Comparison of ENCODE assay signal across 15 cellular contexts in genomic region chr2:160430001-160430344, GRCh38.
A peak's percentile ranks its signal among the peaks of the same experiment; 100 is the strongest.
DNase-seq lines count a peak whose midpoint lies in the region; ATAC-seq and TF ChIP-seq lines count a peak whose summit lies in the region.
"Had no signal": no experiment of that assay in that cellular context is flagged by ENCODE, and none has a peak within 500 bp of the region (broad histone marks: within the 10 kb centered on the region; RNA-seq: fewer than 3 reads in every experiment).

No MANE protein-coding gene starts in this region.

- no peak for ATAC-seq in CD4-positive, CD25-positive, alpha-beta regulatory T cell (ENCODE audit: low read depth in 2 of 2)
- peak; percentile 15; the same call in 1 of the 2 replicates for ATAC-seq in HCT116
- ATAC-seq in activated naive CD8-positive, alpha-beta T cell treated with anti-CD3 and anti-CD28 coated beads, Interleukin-2, amount 10 ng/mL, durations not matched to agents 7 days and 5 days (ENCODE audit: low read depth) = no peak
- no peak for ATAC-seq in natural killer cell treated with Interleukin-12 subunit alpha and Interleukin-12 subunit beta and Interleukin-15 and Interleukin-18, amount 100 ng/mL, for 72 hours
- no peak for ATAC-seq in HG03342 (IDR thresholded peaks at IDR 0.05; ENCODE audit: unreplicated experiment)
- ATAC-seq: heart left ventricle had no signal

- no peak for DNase-seq in CD4-positive, CD25-positive, alpha-beta regulatory T cell
- DNase-seq in HCT116 (ENCODE audit: low read depth, low spot score) (no peak), NCI-H2196 treated with DMSO at 0.1 percent for 48 hours (lab: John Stamatoyannopoulos, UW; ENCODE audit: unreplicated experiment) (no peak), coronary artery (ENCODE audit: low spot score) (no peak), NOMO-1 treated with dmso at 0.1 percent for 144 hours (lab: John Stamatoyannopoulos, UW; ENCODE audit: unreplicated experiment) (no peak)
- no peak for DNase-seq in activated naive CD8-positive, alpha-beta T cell treated with anti-CD3 and anti-CD28 coated beads, Interleukin-2, amount 10 ng/mL, durations not matched to agents 7 days and 5 days
- no peak for DNase-seq in natural killer cell treated with Interleukin-12 subunit alpha and Interleukin-12 subunit beta and Interleukin-15 and Interleukin-18, amount 100 ng/mL, for 72 hours (ENCODE audit: low spot score)
- DNase-seq: activated CD8-positive, alpha-beta memory T cell treated with anti-CD3 and anti-CD28 coated beads for 24 hours; activated effector memory CD4-positive, alpha-beta T cell treated with Interleukin-2 at 50 U/mL for 16 hours; dorsolateral prefrontal cortex; heart left ventricle had no signal

- peaks cover 0 to 1% (median 0%) of the 10 kb centered on the region in 7 donors for H3K9me3 Mint-ChIP-seq in CD4-positive, CD25-positive, alpha-beta regulatory T cell
- peaks cover 8% of the 10 kb centered on the region for H3K9me3 Mint-ChIP-seq in activated naive CD8-positive, alpha-beta T cell treated with anti-CD3 and anti-CD28 coated beads, Interleukin-2, amount 10 ng/mL, durations not matched to agents 7 days and 5 days
- H3K9me3 Mint-ChIP-seq in natural killer cell treated with Interleukin-12 subunit alpha and Interleukin-12 subunit beta and Interleukin-15 and Interleukin-18, amount 100 ng/mL, for 72 hours = peaks cover 3% of the 10 kb centered on the region

- CTCF ChIA-PET in HCT116 (lab: Charles Lee) = interaction anchor here (0.7 to 2.2 kb wide), 6 partner anchors 13 to 540 kb away, joined by 3 to 10 read pairs (median 6); no protein-coding TSS in a partner anchor

- H3K4me3 Mint-ChIP-seq in CD4-positive, CD25-positive, alpha-beta regulatory T cell = no peak overlapping the region
- H3K4me3 Mint-ChIP-seq in activated naive CD8-positive, alpha-beta T cell treated with anti-CD3 and anti-CD28 coated beads, Interleukin-2, amount 10 ng/mL, durations not matched to agents 7 days and 5 days = peak overlapping the region; percentile 66
- H3K4me3 Mint-ChIP-seq in natural killer cell treated with Interleukin-12 subunit alpha and Interleukin-12 subunit beta and Interleukin-15 and Interleukin-18, amount 100 ng/mL, for 72 hours = peak overlapping the region; percentile 40
- H3K4me3 Mint-ChIP-seq: brain, neural progenitor cell had no signal

- no peak overlapping the region for H3K4me3 ChIP-seq in CD4-positive, CD25-positive, alpha-beta regulatory T cell (ENCODE audit: low read depth, low read length)
- H3K4me3 ChIP-seq in HCT116 (replicated peaks in 1 of 2; ENCODE audit: low read depth in 1 of 2, low read length in 2 of 2) (no peak overlapping the region), coronary artery (no peak overlapping the region)
- H3K4me3 ChIP-seq: dorsolateral prefrontal cortex, heart left ventricle, neural progenitor cell had no signal

- intact Hi-C loops in HCT116 (cut with micrococcal nuclease) = loop anchor here (5.0 to 10.0 kb wide), 2 partner anchors 318 to 565 kb away; no protein-coding TSS in a partner anchor

- no peaks in the 10 kb centered on the region for H3K36me3 ChIP-seq in CD4-positive, CD25-positive, alpha-beta regulatory T cell (ENCODE audit: control insufficient read depth, insufficient read depth, low read length)
- H3K36me3 ChIP-seq in HCT116 (ENCODE audit: control insufficient read depth in 1 of 2, insufficient read depth in 2 of 2, low read length in 2 of 2) = no peaks in the 10 kb centered on the region
- H3K36me3 ChIP-seq: neural progenitor cell had no signal

- TF ChIP-seq RAD21 in HCT116 (IDR thresholded peaks at IDR 0.05; ENCODE audit: low read depth) = no peak

- H3K9me2 ChIP-seq in HCT116 (ENCODE audit: insufficient read depth) = no peaks in the 10 kb centered on the region

- no TSS peak for BruUV-seq in HCT116 (replicated peaks; lab: Mats Ljungman, UMichigan)

- H4K20me1 ChIP-seq in HCT116 (ENCODE audit: insufficient read depth) = no peaks in the 10 kb centered on the region

- TF ChIP-seq POLR2A in HCT116 (IDR thresholded peaks at IDR 0.05; ENCODE audit: borderline replicate concordance, extremely low read depth, insufficient read depth, insufficient read length) = no peak

- no peak overlapping the region for H3K4me2 ChIP-seq in HCT116 (ENCODE audit: low read length)
- H3K4me2 ChIP-seq: neural progenitor cell had no signal

- peaks cover 10 to 28% (median 24%) of the 10 kb centered on the region in 4 donors for H3K4me1 Mint-ChIP-seq in CD4-positive, CD25-positive, alpha-beta regulatory T cell
- H3K4me1 Mint-ChIP-seq in activated naive CD8-positive, alpha-beta T cell treated with anti-CD3 and anti-CD28 coated beads, Interleukin-2, amount 10 ng/mL, durations not matched to agents 7 days and 5 days = peaks cover 56% of the 10 kb centered on the region
- peaks cover 29 to 40% of the 10 kb centered on the region in 2 donors for H3K4me1 Mint-ChIP-seq in natural killer cell treated with Interleukin-12 subunit alpha and Interleukin-12 subunit beta and Interleukin-15 and Interleukin-18, amount 100 ng/mL, for 72 hours (ENCODE audit: low read depth in 2 of 2)

- no peaks in the 10 kb centered on the region for H3K9me3 ChIP-seq in CD4-positive, CD25-positive, alpha-beta regulatory T cell (ENCODE audit: control insufficient read depth in 2 of 2, low read length in 2 of 2)
- no peaks in the 10 kb centered on the region for H3K9me3 ChIP-seq in HCT116 (ENCODE audit: control insufficient read depth in 1 of 2, insufficient read depth in 1 of 2, low read depth in 1 of 2, low read length in 2 of 2)

- POLR2A ChIA-PET in HCT116 (lab: Charles Lee) = no interaction called here
- POLR2A ChIA-PET in activated naive CD8-positive, alpha-beta T cell treated with anti-CD3 and anti-CD28 coated beads, Interleukin-2, amount 10 ng/mL, durations not matched to agents 7 days and 5 days (lab: Charles Lee) = interaction anchor here (0.6 to 4.8 kb wide), 2 partner anchors 23 to 289 kb away, joined by 3 to 23 read pairs; no protein-coding TSS in a partner anchor

- H3K27ac ChIP-seq in CD4-positive, CD25-positive, alpha-beta regulatory T cell (ENCODE audit: insufficient read depth, low read length, poor library complexity, severe bottlenecking) = no peak overlapping the region
- no peak overlapping the region for H3K27ac ChIP-seq in HCT116 (ENCODE audit: low read depth, low read length)
- peak overlapping the region in 1 of 2 donors; percentile 51 for H3K27ac ChIP-seq in coronary artery
- H3K27ac ChIP-seq: dorsolateral prefrontal cortex, neural progenitor cell, VCaP had no signal

- H3K27ac Mint-ChIP-seq in CD4-positive, CD25-positive, alpha-beta regulatory T cell = peak overlapping the region; percentile 38 to 87 (median 48)
- peak overlapping the region; percentile 85 for H3K27ac Mint-ChIP-seq in activated naive CD8-positive, alpha-beta T cell treated with anti-CD3 and anti-CD28 coated beads, Interleukin-2, amount 10 ng/mL, durations not matched to agents 7 days and 5 days
- H3K27ac Mint-ChIP-seq in natural killer cell treated with Interleukin-12 subunit alpha and Interleukin-12 subunit beta and Interleukin-15 and Interleukin-18, amount 100 ng/mL, for 72 hours = peak overlapping the region; percentile 91 to 98
- H3K27ac Mint-ChIP-seq: neural progenitor cell had no signal

- H3K27me3 ChIP-seq in CD4-positive, CD25-positive, alpha-beta regulatory T cell (ENCODE audit: control insufficient read depth, insufficient read depth, low read length) = peaks cover 4% of the 10 kb centered on the region
- H3K27me3 ChIP-seq in HCT116 (ENCODE audit: insufficient read depth, low read length) = no peaks in the 10 kb centered on the region
- H3K27me3 ChIP-seq: dorsolateral prefrontal cortex, heart left ventricle, neural progenitor cell had no signal

- H2AFZ ChIP-seq in HCT116 (ENCODE audit: low read depth, low read length, poor library complexity, severe bottlenecking) = peak overlapping the region; percentile 78
- H2AFZ ChIP-seq: neural progenitor cell had no signal

- RAD21 ChIA-PET in HCT116 (lab: Charles Lee; ENCODE audit: low non-redundant PET in 1 of 2, low total read pairs in 2 of 2, uncharacterized antibody in 2 of 2, unreplicated experiment in 2 of 2) = no interaction called here

- peaks cover 4% of the 10 kb centered on the region for H3K27me3 Mint-ChIP-seq in CD4-positive, CD25-positive, alpha-beta regulatory T cell
- peaks cover 2% of the 10 kb centered on the region for H3K27me3 Mint-ChIP-seq in activated naive CD8-positive, alpha-beta T cell treated with anti-CD3 and anti-CD28 coated beads, Interleukin-2, amount 10 ng/mL, durations not matched to agents 7 days and 5 days
- no peaks in the 10 kb centered on the region for H3K27me3 Mint-ChIP-seq in natural killer cell treated with Interleukin-12 subunit alpha and Interleukin-12 subunit beta and Interleukin-15 and Interleukin-18, amount 100 ng/mL, for 72 hours

- no peaks in the 10 kb centered on the region for H3K36me3 Mint-ChIP-seq in CD4-positive, CD25-positive, alpha-beta regulatory T cell
- peaks cover 39% of the 10 kb centered on the region for H3K36me3 Mint-ChIP-seq in activated naive CD8-positive, alpha-beta T cell treated with anti-CD3 and anti-CD28 coated beads, Interleukin-2, amount 10 ng/mL, durations not matched to agents 7 days and 5 days
- peaks cover 4% of the 10 kb centered on the region for H3K36me3 Mint-ChIP-seq in natural killer cell treated with Interleukin-12 subunit alpha and Interleukin-12 subunit beta and Interleukin-15 and Interleukin-18, amount 100 ng/mL, for 72 hours

- peaks cover 23% of the 10 kb centered on the region for H3K4me1 ChIP-seq in CD4-positive, CD25-positive, alpha-beta regulatory T cell (ENCODE audit: control insufficient read depth, insufficient read depth, low read length, poor library complexity, severe bottlenecking)
- H3K4me1 ChIP-seq in HCT116 (ENCODE audit: control insufficient read depth in 1 of 2, insufficient read depth in 2 of 2, low read length in 2 of 2) = peaks cover 25% of the 10 kb centered on the region in 2 experiments

- no peaks in the 10 kb centered on the region for H3K79me2 ChIP-seq in HCT116 (ENCODE audit: insufficient read depth, low read length)

- TF ChIP-seq CTCF in HCT116 (IDR thresholded peaks at IDR 0.05 in 2 of 3, conservative IDR thresholded peaks at IDR 0.05 in 1 of 3; ENCODE audit: borderline replicate concordance in 1 of 3, insufficient read depth in 1 of 3, low read depth in 2 of 3, low read length in 2 of 3) = no peak
- no peak for TF ChIP-seq CTCF in coronary artery (IDR thresholded peaks at IDR 0.05)

- no peak overlapping the region for H3K9ac ChIP-seq in HCT116 (ENCODE audit: low read length)
- H3K9ac ChIP-seq: neural progenitor cell had no signal

TF ChIP-seq in HCT116, 20 proteins besides CTCF, POLR2A, EP300 and RAD21 (continues in another document):
- TF ChIP-seq ATF3 (IDR thresholded peaks at IDR 0.05) = no peak
- no peak for TF ChIP-seq ZFX (IDR thresholded peaks at IDR 0.05)
- TF ChIP-seq SP1 (IDR thresholded peaks at IDR 0.05; ENCODE audit: low read depth) = no peak
- TF ChIP-seq FOSL1 (IDR thresholded peaks at IDR 0.05; ENCODE audit: low read depth) = no peak
- TF ChIP-seq, protein P1, sequence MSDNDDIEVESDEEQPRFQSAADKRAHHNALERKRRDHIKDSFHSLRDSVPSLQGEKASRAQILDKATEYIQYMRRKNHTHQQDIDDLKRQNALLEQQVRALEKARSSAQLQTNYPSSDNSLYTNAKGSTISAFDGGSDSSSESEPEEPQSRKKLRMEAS (IDR thresholded peaks at IDR 0.05) = no peak

Comparison
In these comparisons a context has a peak if more than half of its experiments do, and no peak if none do; other contexts are left out.
1. H3K4me3 Mint-ChIP-seq: peak in activated naive CD8-positive, alpha-beta T cell treated with anti-CD3 and anti-CD28 coated beads, Interleukin-2, amount 10 ng/mL, durations not matched to agents 7 days and 5 days (single experiment) and natural killer cell treated with Interleukin-12 subunit alpha and Interleukin-12 subunit beta and Interleukin-15 and Interleukin-18, amount 100 ng/mL, for 72 hours (single experiment); none in CD4-positive, CD25-positive, alpha-beta regulatory T cell (0 of 4).
2. Peak in every context shown above with its lines, with median percentiles within 50 percentile points of each other: H3K27ac Mint-ChIP-seq.